In the genomic region with DNA sequence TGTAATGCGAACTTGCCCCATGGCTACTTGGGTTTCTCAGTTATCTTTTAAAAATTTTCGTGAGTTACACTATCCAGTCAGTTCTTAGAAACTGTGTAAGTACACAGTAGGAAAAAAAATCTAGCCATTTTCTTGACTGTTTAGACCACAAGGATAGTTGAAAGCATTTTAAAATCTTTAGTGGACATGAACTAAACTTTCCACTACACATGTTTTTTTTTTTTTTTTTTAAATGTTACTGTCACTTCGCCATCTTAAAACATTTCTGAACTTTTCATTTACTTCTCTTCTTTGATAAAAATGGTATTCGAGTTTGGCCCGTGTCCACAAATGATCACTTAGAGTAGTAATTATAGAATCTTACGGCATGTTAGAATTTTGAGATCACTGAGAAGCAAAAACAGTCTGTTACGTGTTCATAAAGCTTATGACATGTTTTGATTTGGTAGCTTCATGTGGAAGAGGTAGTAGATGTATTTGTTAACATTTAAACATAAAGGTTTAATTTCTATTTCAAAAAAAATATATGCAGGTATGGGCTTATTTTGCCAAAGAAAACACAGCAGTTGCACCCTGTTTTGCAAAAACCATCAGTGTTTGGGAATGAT, we compare ENCODE assay signal across 8 cellular contexts. TPM values are rescaled to one million over a fixed set of nuclear protein-coding genes. Genes with fewer than 3 reads are reported as not detected.
DNase-seq lines count a peak whose midpoint lies in the region; ATAC-seq and TF ChIP-seq lines count a peak whose summit lies in the region.

No MANE protein-coding gene starts in this region.

- H3K4me1 ChIP-seq in CD4-positive, CD25-positive, alpha-beta regulatory T cell (ENCODE audit: control insufficient read depth, insufficient read depth, low read length, poor library complexity, severe bottlenecking), result peaks cover 34% of the 10 kb centered on the region
- H3K4me1 ChIP-seq in MM.1S (ENCODE audit: low read length), result peaks cover 24% of the 10 kb centered on the region
- H3K4me1 ChIP-seq in ectodermal cell (ENCODE audit: control insufficient read depth, insufficient read depth, low read length), result no peaks in the 10 kb centered on the region

- H3K4me3 ChIP-seq in CD4-positive, CD25-positive, alpha-beta regulatory T cell (ENCODE audit: low read depth, low read length), result peak overlapping the region; percentile 95
- peak overlapping the region; percentile 93 for H3K4me3 ChIP-seq in MM.1S (ENCODE audit: low read length)
- H3K4me3 ChIP-seq in ectodermal cell (ENCODE audit: insufficient read depth, low read depth, low read length), result peak overlapping the region; percentile 92

- peak overlapping the region; percentile 65 for H3K4me2 ChIP-seq in MM.1S (ENCODE audit: low read depth, low read length)

- H3K27me3 Mint-ChIP-seq in CD4-positive, CD25-positive, alpha-beta regulatory T cell, result no peaks in the 10 kb centered on the region
- no peaks in the 10 kb centered on the region for H3K27me3 Mint-ChIP-seq in nephron (ENCODE audit: low read depth)

- peak overlapping the region; percentile 95 for H2AFZ ChIP-seq in MM.1S (ENCODE audit: low read length)

- no peaks in the 10 kb centered on the region for H3K9me3 ChIP-seq in CD4-positive, CD25-positive, alpha-beta regulatory T cell (ENCODE audit: control insufficient read depth in 2 of 2, low read length in 2 of 2)
- no peaks in the 10 kb centered on the region for H3K9me3 ChIP-seq in MM.1S (replicated peaks; ENCODE audit: insufficient read depth, low read length)
- H3K9me3 ChIP-seq in ectodermal cell (ENCODE audit: control insufficient read depth, low read length), result no peaks in the 10 kb centered on the region

- peak overlapping the region; percentile 90 to 98 (median 96) for H3K4me3 Mint-ChIP-seq in CD4-positive, CD25-positive, alpha-beta regulatory T cell
- peak overlapping the region; percentile 97 to 98 (median 97) for H3K4me3 Mint-ChIP-seq in nephron

- TF ChIP-seq CTCF in MM.1S (IDR thresholded peaks at IDR 0.05; ENCODE audit: low read length) (no peak), nephron (IDR thresholded peaks at IDR 0.05; ENCODE audit: unreplicated experiment in 3 of 3) (no peak)

- peaks cover 17% of the 10 kb centered on the region for H3K36me3 ChIP-seq in CD4-positive, CD25-positive, alpha-beta regulatory T cell (ENCODE audit: control insufficient read depth, insufficient read depth, low read length)
- H3K36me3 ChIP-seq in MM.1S (replicated peaks; ENCODE audit: insufficient read depth, low read length) (0 out of 2 replicates have a peak, but pooled peaks cover 9% of the 10 kb centered on the region), ectodermal cell (ENCODE audit: control insufficient read depth, insufficient read depth, low read length) (no peaks in the 10 kb centered on the region)

- no peaks in the 10 kb centered on the region for H3K9me2 ChIP-seq in MM.1S (replicated peaks; ENCODE audit: insufficient read depth, low read length)

- H3K27ac ChIP-seq in CD4-positive, CD25-positive, alpha-beta regulatory T cell (ENCODE audit: insufficient read depth, low read length, poor library complexity, severe bottlenecking), result peak overlapping the region; percentile 96
- H3K27ac ChIP-seq in MM.1S (ENCODE audit: low read length), result no peak overlapping the region; the same call in 1 of the 2 replicates
- H3K27ac ChIP-seq in ectodermal cell (ENCODE audit: insufficient read depth, low read depth, low read length, poor library complexity, severe bottlenecking), result peak overlapping the region; percentile 97

- WGBS in ectodermal cell, 2 experiments, result 48 to 62% methylated on average over 6 to 7 of the region's 7 CpGs

- peaks cover 14% of the 10 kb centered on the region for H3K36me3 Mint-ChIP-seq in CD4-positive, CD25-positive, alpha-beta regulatory T cell
- peaks cover 18% of the 10 kb centered on the region for H3K36me3 Mint-ChIP-seq in nephron (ENCODE audit: low read depth)

- H3K27me3 ChIP-seq in CD4-positive, CD25-positive, alpha-beta regulatory T cell (ENCODE audit: control insufficient read depth, insufficient read depth, low read length), result no peaks in the 10 kb centered on the region
- no peaks in the 10 kb centered on the region for H3K27me3 ChIP-seq in MM.1S (replicated peaks; ENCODE audit: insufficient read depth, low read length)
- no peaks in the 10 kb centered on the region for H3K27me3 ChIP-seq in ectodermal cell (ENCODE audit: control insufficient read depth, insufficient read depth, low read length, poor library complexity, severe bottlenecking)

- no peaks in the 10 kb centered on the region for H3K9me3 Mint-ChIP-seq in CD4-positive, CD25-positive, alpha-beta regulatory T cell
- no peaks in the 10 kb centered on the region for H3K9me3 Mint-ChIP-seq in nephron

- H4K20me1 ChIP-seq in MM.1S (ENCODE audit: insufficient read depth, low read length), result no peaks in the 10 kb centered on the region

- peak overlapping the region; percentile 87 for H3K9ac ChIP-seq in MM.1S (ENCODE audit: low read length)

- no peak for DNase-seq in CD4-positive, CD25-positive, alpha-beta regulatory T cell
- DNase-seq in MM.1S, result no peak
- DNase-seq in LoVo (ENCODE audit: low spot score), result no peak
- DNase-seq in COLO668 (lab: John Stamatoyannopoulos, UW; ENCODE audit: unreplicated experiment), result no peak
- no peak for DNase-seq in central memory CD4-positive, alpha-beta T cell

- H3K27ac Mint-ChIP-seq in CD4-positive, CD25-positive, alpha-beta regulatory T cell, result peak overlapping the region; percentile 98 to 100 (median 99)
- peak overlapping the region; percentile 98 to 99 (median 99) for H3K27ac Mint-ChIP-seq in nephron

- ATAC-seq in CD4-positive, CD25-positive, alpha-beta regulatory T cell (ENCODE audit: low read depth in 2 of 2), result no peak
- ATAC-seq in HG02642 (IDR thresholded peaks at IDR 0.05; ENCODE audit: poor library complexity, unreplicated experiment), result no peak

- peaks cover 31 to 53% (median 39%) of the 10 kb centered on the region in 4 donors for H3K4me1 Mint-ChIP-seq in CD4-positive, CD25-positive, alpha-beta regulatory T cell
- H3K4me1 Mint-ChIP-seq in nephron, result peaks cover 26% of the 10 kb centered on the region

- peaks cover 44% of the 10 kb centered on the region for H3K79me2 ChIP-seq in MM.1S (ENCODE audit: low read length)

- H3F3A ChIP-seq in MM.1S (ENCODE audit: insufficient read depth, low read length), result peaks cover 30% of the 10 kb centered on the region

RNA-seq across cellular contexts. Expression of a gene that starts 1.0 kb away (rescaled TPM):
- total RNA-seq in CD4-positive, CD25-positive, alpha-beta regulatory T cell, result 31.8 TPM
- 10 to 100 TPM; 16.3 to 27.2 (median 22.2) TPM for polyA plus RNA-seq in CD4-positive, CD25-positive, alpha-beta regulatory T cell
- polyA plus RNA-seq in ectodermal cell (2013, experiment 1 of 4), result 27.1 TPM
- 38.0 TPM for polyA plus RNA-seq in ectodermal cell (2013, experiment 2 of 4)
- polyA plus RNA-seq in ectodermal cell (2013, experiment 3 of 4), result 23.1 TPM
- polyA plus RNA-seq in ectodermal cell (2013, experiment 4 of 4), result 23.7 TPM
